ENCODE assay signal across 1 cellular context in genomic region chr2:55048514-55048924, GRCh38.
TF ChIP-seq lines count a peak whose summit lies in the region.

No MANE protein-coding gene starts in this region.

TF ChIP-seq in A549, 52 proteins besides CTCF, POLR2A, EP300 and RAD21 (continued from another document):
- TF ChIP-seq E2F6 (IDR thresholded peaks at IDR 0.05; ENCODE audit: borderline replicate concordance, low read depth) (peak; percentile 31; the same call in 1 of the 2 replicates), EHF (CRISPR knock-in tag; IDR thresholded peaks at IDR 0.05) (no peak), HMGXB4 (CRISPR knock-in tag; IDR thresholded peaks at IDR 0.05; ENCODE audit: borderline replicate concordance) (no peak), RFX5 (IDR thresholded peaks at IDR 0.05) (no peak), HOXA7 (CRISPR knock-in tag; IDR thresholded peaks at IDR 0.05) (0 out of 2 replicates have a peak, but pooled peaks have one; percentile 46), FOSB (CRISPR knock-in tag; IDR thresholded peaks at IDR 0.05) (no peak), EHMT2 (IDR thresholded peaks at IDR 0.05; ENCODE audit: low read depth) (no peak), BHLHE40 (IDR thresholded peaks at IDR 0.05; ENCODE audit: low read depth, low read length) (peak; percentile 54; the same call in 1 of the 2 replicates), RARB (CRISPR knock-in tag; IDR thresholded peaks at IDR 0.05) (no peak), POLR2AphosphoS2 (conservative IDR thresholded peaks at IDR 0.05; ENCODE audit: low read length) (0 out of 2 replicates have a peak, but pooled peaks have one; percentile 12), NPAS2 (CRISPR knock-in tag; IDR thresholded peaks at IDR 0.05; ENCODE audit: borderline replicate concordance) (no peak), FOSL2 (IDR thresholded peaks at IDR 0.05) (no peak), FOSL2 (CRISPR knock-in tag; IDR thresholded peaks at IDR 0.05) (no peak), ELK1 (IDR thresholded peaks at IDR 0.05; ENCODE audit: low read depth, low read length) (no peak), HEYL (CRISPR knock-in tag; IDR thresholded peaks at IDR 0.05) (no peak)
- TF ChIP-seq, protein P1, sequence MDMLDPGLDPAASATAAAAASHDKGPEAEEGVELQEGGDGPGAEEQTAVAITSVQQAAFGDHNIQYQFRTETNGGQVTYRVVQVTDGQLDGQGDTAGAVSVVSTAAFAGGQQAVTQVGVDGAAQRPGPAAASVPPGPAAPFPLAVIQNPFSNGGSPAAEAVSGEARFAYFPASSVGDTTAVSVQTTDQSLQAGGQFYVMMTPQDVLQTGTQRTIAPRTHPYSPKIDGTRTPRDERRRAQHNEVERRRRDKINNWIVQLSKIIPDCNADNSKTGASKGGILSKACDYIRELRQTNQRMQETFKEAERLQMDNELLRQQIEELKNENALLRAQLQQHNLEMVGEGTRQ (IDR thresholded peaks at IDR 0.05): peak; percentile 82
